ENCODE assay signal across 10 cellular contexts in the genomic region with DNA sequence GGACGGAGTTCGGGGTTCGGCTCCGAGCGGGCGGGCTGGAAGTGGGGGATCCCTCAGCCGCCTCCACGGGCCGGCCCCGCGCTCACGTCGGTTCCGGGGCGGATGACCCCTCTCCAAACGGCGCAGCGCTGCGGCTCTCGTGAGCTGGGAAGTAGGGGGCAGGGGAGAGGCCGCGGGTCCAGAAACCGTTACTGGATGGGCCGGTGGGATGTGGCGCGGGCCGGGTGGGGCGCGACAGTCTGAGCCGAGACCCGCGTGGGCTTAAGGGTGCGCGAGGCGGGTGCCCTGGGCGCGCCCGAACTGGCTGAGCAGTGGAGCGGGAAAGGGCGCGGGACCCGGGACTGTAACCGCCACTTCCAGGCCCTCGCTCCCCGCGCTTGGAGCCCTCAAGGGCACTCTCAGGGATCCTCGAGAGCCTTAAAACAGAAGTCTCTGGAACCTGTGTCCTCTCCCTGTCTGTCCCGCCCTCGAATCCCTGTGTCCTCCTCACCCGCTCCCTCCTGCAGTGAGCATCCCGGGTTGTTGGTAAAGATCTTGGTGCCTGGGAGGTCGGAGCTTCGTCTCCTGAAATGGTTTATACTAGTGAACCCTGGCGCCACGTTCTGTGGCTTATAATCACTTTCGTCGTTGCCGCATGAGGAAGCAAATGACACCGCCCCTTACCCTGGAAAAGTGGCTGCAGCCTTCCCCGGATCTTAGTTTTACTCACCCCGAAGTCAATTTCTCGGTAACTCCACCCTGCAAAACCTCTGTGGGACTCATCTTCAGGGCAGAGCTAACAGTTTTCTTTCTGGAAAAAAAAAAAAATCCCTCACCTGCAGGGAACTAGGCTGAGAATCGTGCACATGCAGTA. TPM values are rescaled to one million over a fixed set of nuclear protein-coding genes. Genes with fewer than 3 reads are reported as not detected.
DNase-seq lines count a peak whose midpoint lies in the region; ATAC-seq and TF ChIP-seq lines count a peak whose summit lies in the region.
"Had no signal": no experiment of that assay in that cellular context is flagged by ENCODE, and none has a peak within 500 bp of the region (broad histone marks: within the 10 kb centered on the region; RNA-seq: fewer than 3 reads in every experiment).

No MANE protein-coding gene starts in this region.

- no peak overlapping the region for H4K5ac ChIP-seq in mesendoderm (ENCODE audit: low read length)

- WGBS in mesendoderm (ENCODE audit: extremely low coverage, insufficient coverage, low lambda C conversion rate) = no CpG with 5 or more reads among the region's 63 CpGs

- intact Hi-C loops in breast epithelium (cut with DNase I; ENCODE audit: low total_unique reads) = no loop called here
- intact Hi-C loops in MCF 10A (cut with micrococcal nuclease) = no loop called here

- CTCF ChIA-PET in MCF 10A (lab: Yijun Ruan, JAX) (no interaction called here), GM10248 (lab: Yijun Ruan, JAX) (no interaction called here)

- no peaks in the 10 kb centered on the region for H3K4me1 ChIP-seq in breast epithelium
- H3K4me1 ChIP-seq in mesendoderm (ENCODE audit: control insufficient read depth, low read depth, low read length) = no peaks in the 10 kb centered on the region

- H3K56ac ChIP-seq in mesendoderm (ENCODE audit: low read length) = peak overlapping the region; percentile 75

- H3K36me3 ChIP-seq in breast epithelium (no peaks in the 10 kb centered on the region), mesendoderm (ENCODE audit: control insufficient read depth, insufficient read depth, low read length) (no peaks in the 10 kb centered on the region)

- no TSS peak for BruUV-seq in MCF 10A (replicated peaks; lab: Mats Ljungman, UMichigan)

- H2BK120ac ChIP-seq in mesendoderm (ENCODE audit: low read depth, low read length) = no peak overlapping the region

- H3K4me2 ChIP-seq in mesendoderm (ENCODE audit: low read length) = peak overlapping the region; percentile 68

- no peak overlapping the region for H4K8ac ChIP-seq in mesendoderm (ENCODE audit: low read depth, low read length)

- no peak for TF ChIP-seq CTCF in breast epithelium (IDR thresholded peaks at IDR 0.05)
- TF ChIP-seq CTCF in MCF 10A (IDR thresholded peaks at IDR 0.05; ENCODE audit: unreplicated experiment) = no peak
- no peak for TF ChIP-seq CTCF in type B pancreatic cell (conservative IDR thresholded peaks at IDR 0.05)
- TF ChIP-seq CTCF in GM10248 (IDR thresholded peaks at IDR 0.05; ENCODE audit: control extremely low read depth, extremely low read depth, low read depth, missing control alignments) = no peak

- H3K4me1 Mint-ChIP-seq in MCF 10A (ENCODE audit: insufficient read depth, unreplicated experiment) (no peaks in the 10 kb centered on the region), type B pancreatic cell (ENCODE audit: unreplicated experiment) (no peaks in the 10 kb centered on the region)

- no peaks in the 10 kb centered on the region for H3K9me3 ChIP-seq in breast epithelium

- H3K27me3 ChIP-seq in breast epithelium (peaks cover 4 to 38% of the 10 kb centered on the region in 2 donors), mesendoderm (ENCODE audit: insufficient read depth, low read length, poor library complexity) (peaks cover 11% of the 10 kb centered on the region)

- H3K79me2 ChIP-seq in mesendoderm (ENCODE audit: control insufficient read depth, insufficient read depth, low read length) = no peaks in the 10 kb centered on the region

- no peak overlapping the region for H2BK5ac ChIP-seq in mesendoderm (ENCODE audit: low read length)

- H3K4me3 Mint-ChIP-seq in MCF 10A (ENCODE audit: unreplicated experiment) (no peak overlapping the region), type B pancreatic cell (peak overlapping the region; percentile 82)

- H2BK15ac ChIP-seq in mesendoderm (replicated peaks; ENCODE audit: low read depth) = no peak overlapping the region

- H3K36me3 Mint-ChIP-seq in MCF 10A (ENCODE audit: insufficient read depth, unreplicated experiment) = no peaks in the 10 kb centered on the region
- no peaks in the 10 kb centered on the region for H3K36me3 Mint-ChIP-seq in type B pancreatic cell

- H3K9me3 Mint-ChIP-seq in MCF 10A (ENCODE audit: unreplicated experiment) (no peaks in the 10 kb centered on the region), type B pancreatic cell (peaks cover 4% of the 10 kb centered on the region)

- ATAC-seq in HG02571 (IDR thresholded peaks at IDR 0.05; ENCODE audit: unreplicated experiment) = no peak

- H3K23ac ChIP-seq in mesendoderm (ENCODE audit: low read length) = peak overlapping the region; percentile 69

- POLR2A ChIA-PET in MCF 10A (lab: Yijun Ruan, JAX) = no interaction called here
- POLR2A ChIA-PET in GM10248 (lab: Yijun Ruan, JAX) = no interaction called here

- H3K9ac ChIP-seq in mesendoderm (ENCODE audit: low read length) = peak overlapping the region; percentile 51

- H3K27ac ChIP-seq in breast epithelium (no peak overlapping the region), mesendoderm (ENCODE audit: low read depth, low read length) (no peak overlapping the region)

- H3K27ac Mint-ChIP-seq in MCF 10A (ENCODE audit: low read depth, unreplicated experiment) (no peak overlapping the region), type B pancreatic cell (no peak overlapping the region)

- H2AK5ac ChIP-seq in mesendoderm (ENCODE audit: low read length) = no peak overlapping the region

- peak overlapping the region; percentile 88 for H3K18ac ChIP-seq in mesendoderm (ENCODE audit: low read length)

- TF ChIP-seq POLR2A in breast epithelium (IDR thresholded peaks at IDR 0.05) = no peak

- no peaks in the 10 kb centered on the region for H3K79me1 ChIP-seq in mesendoderm (ENCODE audit: low read length)

- DNase-seq in breast epithelium (ENCODE audit: low spot score in 2 of 2) (no peak), MCF 10A (ENCODE audit: unreplicated experiment) (no peak), ecto neural progenitor cell (ENCODE audit: low spot score) (peak; percentile 51), mesendoderm (peak; percentile 39), type B pancreatic cell (ENCODE audit: extremely low spot score, unreplicated experiment) (no peak), GM10248 (ENCODE audit: extremely low spot score) (no peak)
- DNase-seq in activated CD8-positive, alpha-beta memory T cell treated with anti-CD3 and anti-CD28 coated beads, Interleukin-2, amount 50 U/mL, for 4 hours = no peak
- DNase-seq: activated T-cell treated with anti-CD3 and anti-CD28 coated beads for 4 hours, NCI-H446 treated with DMSO at 0.1 percent for 48 hours had no signal

- H3K27me3 Mint-ChIP-seq in MCF 10A (ENCODE audit: insufficient read depth, unreplicated experiment) (peaks cover 66% of the 10 kb centered on the region), type B pancreatic cell (peaks cover 84% of the 10 kb centered on the region)

- H3K4ac ChIP-seq in mesendoderm (ENCODE audit: low read depth, low read length) = no peak overlapping the region

- H3K4me3 ChIP-seq in breast epithelium (peak overlapping the region in 2 of 3 donors; percentile 42 to 57), mesendoderm (ENCODE audit: low read length) (no peak overlapping the region)

RNA-seq across cellular contexts. Expression of a gene that starts 0.6 kb away (rescaled TPM):
- total RNA-seq in breast epithelium = not detected
- total RNA-seq in MCF 10A (2022) = not detected in 2 replicates
- polyA plus RNA-seq in mesendoderm (2013, experiment 1 of 2) = 2.3 TPM
- polyA plus RNA-seq in mesendoderm (2013, experiment 2 of 2) = 2.0 TPM
- 1.0 and 1.2 TPM in 2 replicates for total RNA-seq in type B pancreatic cell (ENCODE audit: low replicate concordance)

Comparison
In these comparisons a context has a peak if more than half of its experiments do, and no peak if none do; other contexts are left out.
1. DNase-seq: peak in ecto neural progenitor cell (single experiment) and mesendoderm (single experiment); none in breast epithelium (0 of 2), MCF 10A (single experiment), type B pancreatic cell (single experiment), activated CD8-positive, alpha-beta memory T cell treated with anti-CD3 and anti-CD28 coated beads, Interleukin-2, amount 50 U/mL, for 4 hours (single experiment) and GM10248 (single experiment).